ENCODE assay signal across 1 cellular context in genomic region chr6:159084493-159085091, GRCh38.
TF ChIP-seq lines count a peak whose summit lies in the region.

No MANE protein-coding gene starts in this region.

TF ChIP-seq in GM23338, 12 proteins besides CTCF, POLR2A, EP300 and RAD21 (continued from another document):
- TF ChIP-seq ZNF462 (CRISPR knock-in tag; IDR thresholded peaks at IDR 0.05) (no peak), NANOG (IDR thresholded peaks at IDR 0.05; ENCODE audit: borderline replicate concordance) (no peak), CREB1 (CRISPR knock-in tag; IDR thresholded peaks at IDR 0.05; ENCODE audit: low read depth) (no peak), POLR2AphosphoS5 (IDR thresholded peaks at IDR 0.05; ENCODE audit: low read depth) (no peak)
- TF ChIP-seq, protein P1, sequence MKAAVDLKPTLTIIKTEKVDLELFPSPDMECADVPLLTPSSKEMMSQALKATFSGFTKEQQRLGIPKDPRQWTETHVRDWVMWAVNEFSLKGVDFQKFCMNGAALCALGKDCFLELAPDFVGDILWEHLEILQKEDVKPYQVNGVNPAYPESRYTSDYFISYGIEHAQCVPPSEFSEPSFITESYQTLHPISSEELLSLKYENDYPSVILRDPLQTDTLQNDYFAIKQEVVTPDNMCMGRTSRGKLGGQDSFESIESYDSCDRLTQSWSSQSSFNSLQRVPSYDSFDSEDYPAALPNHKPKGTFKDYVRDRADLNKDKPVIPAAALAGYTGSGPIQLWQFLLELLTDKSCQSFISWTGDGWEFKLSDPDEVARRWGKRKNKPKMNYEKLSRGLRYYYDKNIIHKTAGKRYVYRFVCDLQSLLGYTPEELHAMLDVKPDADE (IDR thresholded peaks at IDR 0.05), result no peak
